8 cellular contexts compared by ENCODE assay signal in the genomic region with DNA sequence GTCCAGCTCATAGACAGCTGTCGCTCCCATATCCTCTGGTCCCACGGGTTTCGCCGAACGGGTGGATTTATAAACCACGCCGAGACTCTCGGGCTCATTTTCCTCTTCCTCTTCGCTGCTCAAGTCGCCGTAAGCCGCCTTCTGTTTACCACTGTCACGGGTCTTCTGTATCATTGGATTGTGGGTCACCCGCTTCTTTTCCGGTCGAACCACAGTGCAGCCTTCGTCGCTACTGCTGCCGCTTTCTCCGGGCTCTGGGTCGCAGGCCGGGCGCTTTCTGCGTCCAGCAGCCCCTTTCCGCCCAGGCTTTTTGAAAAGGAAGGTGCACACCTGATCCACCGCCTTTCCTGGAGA. TPM values are rescaled to one million over a fixed set of nuclear protein-coding genes. Genes with fewer than 3 reads are reported as not detected.
DNase-seq lines count a peak whose midpoint lies in the region; ATAC-seq and TF ChIP-seq lines count a peak whose summit lies in the region.

No MANE protein-coding gene starts in this region.

- peaks cover 17% of the 10 kb centered on the region for H3F3A ChIP-seq in neural progenitor cell (ENCODE audit: low read depth)

- peak; percentile 41 for ATAC-seq in HG02870 (IDR thresholded peaks at IDR 0.05; ENCODE audit: unreplicated experiment)

- H3K9ac ChIP-seq in SK-N-MC (ENCODE audit: insufficient read length): peak overlapping the region; percentile 88
- peak overlapping the region; percentile 9 for H3K9ac ChIP-seq in neural progenitor cell

- H3K4me2 ChIP-seq in neural progenitor cell: peak overlapping the region; percentile 77

- H3K9me3 Mint-ChIP-seq in neural progenitor cell: peaks cover 10% of the 10 kb centered on the region

- H4K20me1 ChIP-seq in neural progenitor cell (ENCODE audit: low read depth): no peaks in the 10 kb centered on the region

- peak; percentile 49 to 58 for DNase-seq in NCI-H524 (lab: John Stamatoyannopoulos, UW)
- no peak for DNase-seq in NCI-H524 treated with DMSO at 0.1 percent for 48 hours (lab: John Stamatoyannopoulos, UW)
- no peak for DNase-seq in SK-N-MC (ENCODE audit: low read depth, low spot score)
- no peak for DNase-seq in neural progenitor cell (ENCODE audit: low spot score)
- no peak for DNase-seq in activated gamma-delta T cell (lab: John Stamatoyannopoulos, UW)
- no peak for DNase-seq in OCI-M1 (lab: John Stamatoyannopoulos, UW)

- no peak for TF ChIP-seq CTCF in neural progenitor cell (IDR thresholded peaks at IDR 0.05)

- H3K79me2 ChIP-seq in neural progenitor cell (ENCODE audit: low read depth): peaks cover 24% of the 10 kb centered on the region

- H3K36me3 ChIP-seq in SK-N-MC (ENCODE audit: insufficient read depth, low read length): peaks cover 11% of the 10 kb centered on the region; the same call in 1 of the 2 replicates
- H3K36me3 ChIP-seq in esophagus (ENCODE audit: control insufficient read depth in 2 of 2, insufficient read depth in 2 of 2, low read length in 1 of 2): no peaks in the 10 kb centered on the region
- no peaks in the 10 kb centered on the region for H3K36me3 ChIP-seq in neural progenitor cell

- H2AFZ ChIP-seq in neural progenitor cell (replicated peaks): peak overlapping the region; percentile 59

- WGBS in esophagus, 2 donors: 0 to 34% methylated on average over 26 of the region's 26 CpGs

- peaks cover 2% of the 10 kb centered on the region for H3K36me3 Mint-ChIP-seq in neural progenitor cell

- H3K4me3 ChIP-seq in SK-N-MC (peak overlapping the region; percentile 93), esophagus (ENCODE audit: low read depth in 1 of 2, low read length in 2 of 2) (peak overlapping the region; percentile 76 to 79), neural progenitor cell (peak overlapping the region; percentile 76)

- H3K27me3 Mint-ChIP-seq in neural progenitor cell (ENCODE audit: insufficient read depth, low read depth): no peaks in the 10 kb centered on the region

- H3K27ac ChIP-seq in SK-N-MC (peak overlapping the region; percentile 93; the same call in 1 of the 2 replicates), esophagus (ENCODE audit: low read depth in 2 of 2, low read length in 1 of 2) (peak overlapping the region; percentile 93 to 97), neural progenitor cell (peak overlapping the region; percentile 62)

- H3K4me1 Mint-ChIP-seq in neural progenitor cell: peaks cover 10% of the 10 kb centered on the region

- no peaks in the 10 kb centered on the region for H3K9me3 ChIP-seq in SK-N-MC (ENCODE audit: low read depth, low read length)
- H3K9me3 ChIP-seq in esophagus (ENCODE audit: control insufficient read depth in 2 of 2, insufficient read depth in 1 of 2, low read depth in 1 of 2, low read length in 1 of 2): no peaks in the 10 kb centered on the region
- H3K9me3 ChIP-seq in neural progenitor cell (ENCODE audit: low read depth): no peaks in the 10 kb centered on the region

- H3K4me3 Mint-ChIP-seq in neural progenitor cell: peak overlapping the region; percentile 96

- H3K27me3 ChIP-seq in esophagus (ENCODE audit: control insufficient read depth in 1 of 2, insufficient read depth in 2 of 2, low read length in 2 of 2) (no peaks in the 10 kb centered on the region), neural progenitor cell (no peaks in the 10 kb centered on the region)

- H3K27ac Mint-ChIP-seq in neural progenitor cell: peak overlapping the region; percentile 68

- H3K4me1 ChIP-seq in esophagus (ENCODE audit: control insufficient read depth in 2 of 2, insufficient read depth in 2 of 2, low read length in 1 of 2) (no peaks in the 10 kb centered on the region), neural progenitor cell (no peaks in the 10 kb centered on the region)

RNA-seq across cellular contexts. Expression of gene RNF113A, which starts 0.3 kb away (rescaled TPM):
- polyA plus RNA-seq in esophagus: 10 to 100 TPM; 13.4 to 13.9 TPM
- total RNA-seq in neural progenitor cell (ENCODE audit: low replicate concordance): 10.9 and 11.3 TPM in 2 replicates

RNA-seq across cellular contexts. Expression of gene NDUFA1, which starts 0.4 kb away (rescaled TPM):
- polyA plus RNA-seq in esophagus: 100 to 1,000 TPM; 146 to 229 TPM
- 44.1 and 57.9 TPM in 2 replicates for total RNA-seq in neural progenitor cell (ENCODE audit: low replicate concordance)

RNA-seq across cellular contexts. Expression of gene UPF3B, which starts 18.5 kb away (rescaled TPM):
- polyA plus RNA-seq in esophagus: 10 to 100 TPM in 1 of 2 donors, 1 to 10 TPM in 1; 7.9 to 20.6 TPM
- 12.4 and 21.7 TPM in 2 replicates for total RNA-seq in neural progenitor cell (ENCODE audit: low replicate concordance)

RNA-seq across cellular contexts. Expression of gene AKAP14, which starts 24.5 kb away (rescaled TPM):
- polyA plus RNA-seq in esophagus: not detected
- not detected in 2 replicates for total RNA-seq in neural progenitor cell (ENCODE audit: low replicate concordance)

Comparison
In these comparisons a context has a peak if more than half of its experiments do, and no peak if none do; other contexts are left out.
1. DNase-seq: peak in NCI-H524 (2 of 2); none in NCI-H524 treated with DMSO at 0.1 percent for 48 hours (single experiment), SK-N-MC (single experiment), neural progenitor cell (single experiment), activated gamma-delta T cell (single experiment) and OCI-M1 (single experiment).
2. Peak in every context shown above with its lines, with median percentiles within 50 percentile points of each other: H3K27ac ChIP-seq and H3K4me3 ChIP-seq.